15 cellular contexts compared by ENCODE assay signal in genomic region chr10:88076027-88076880, GRCh38.
DNase-seq lines count a peak whose midpoint lies in the region; ATAC-seq and TF ChIP-seq lines count a peak whose summit lies in the region.
"Had no signal": no experiment of that assay in that cellular context is flagged by ENCODE, and none has a peak within 500 bp of the region (broad histone marks: within the 10 kb centered on the region; RNA-seq: fewer than 3 reads in every experiment).

No MANE protein-coding gene starts in this region.

- H3K4me3 ChIP-seq in GM23338: no peak overlapping the region
- no peak overlapping the region for H3K4me3 ChIP-seq in stomach
- H3K4me3 ChIP-seq: dorsolateral prefrontal cortex, smooth muscle cell had no signal

- no peaks in the 10 kb centered on the region for H3K9me3 ChIP-seq in stomach

- TF ChIP-seq EP300 in Ishikawa (IDR thresholded peaks at IDR 0.05; ENCODE audit: borderline replicate concordance) (0 out of 2 replicates have a peak, but pooled peaks have one; percentile 10), stomach (IDR thresholded peaks at IDR 0.05) (no peak)

- no peak for TF ChIP-seq CTCF in GM23338 (conservative IDR thresholded peaks at IDR 0.05; ENCODE audit: low read depth in 2 of 2)
- TF ChIP-seq CTCF in stomach (IDR thresholded peaks at IDR 0.05): no peak

- no peaks in the 10 kb centered on the region for H3K79me2 ChIP-seq in GM23338 (replicated peaks; ENCODE audit: insufficient read depth)

- no peaks in the 10 kb centered on the region for H3K9me3 Mint-ChIP-seq in GM23338
- H3K9me3 Mint-ChIP-seq: CD4-positive, alpha-beta T cell had no signal

- H3K9me2 ChIP-seq in GM23338 (ENCODE audit: insufficient read depth): 0 out of 2 replicates have a peak, but pooled peaks cover 9% of the 10 kb centered on the region

- no peak overlapping the region for H3K27ac ChIP-seq in GM23338 (ENCODE audit: low read depth)
- peak overlapping the region in 2 of 5 donors; percentile 38 to 49 for H3K27ac ChIP-seq in stomach
- H3K27ac ChIP-seq: dorsolateral prefrontal cortex had no signal

- H3K36me3 ChIP-seq in GM23338 (ENCODE audit: insufficient read depth) (no peaks in the 10 kb centered on the region), stomach (no peaks in the 10 kb centered on the region)

- TF ChIP-seq RAD21 in Ishikawa (IDR thresholded peaks at IDR 0.05; ENCODE audit: low read depth): no peak

- WGBS in stomach, 5 donors: 71 to 81% (median 73%) methylated on average over 10 of the region's 10 CpGs

- no peak overlapping the region for H2AFZ ChIP-seq in GM23338

- no peak for TF ChIP-seq POLR2A in stomach (IDR thresholded peaks at IDR 0.05)

- DNase-seq in left kidney (ENCODE audit: low read depth, low spot score): peak; percentile 46
- no peak for DNase-seq in GM23338 (ENCODE audit: low spot score)
- no peak for DNase-seq in retina
- DNase-seq in stomach: no peak
- DNase-seq: activated naive CD4-positive, alpha-beta T cell treated with anti-CD3 and anti-CD28 coated beads, Interleukin-2, amount 50 U/mL, for 16 hours; CD4-positive, alpha-beta T cell; dorsolateral prefrontal cortex; glutamatergic neuron; NCI-H1694 had no signal

- peaks cover 9% of the 10 kb centered on the region; the same call in 2 of the 3 replicates for H3K4me1 Mint-ChIP-seq in GM23338

- ATAC-seq in GM18867 (IDR thresholded peaks at IDR 0.05; ENCODE audit: unreplicated experiment) (peak; percentile 65), GM21786 (IDR thresholded peaks at IDR 0.05; ENCODE audit: unreplicated experiment) (peak; percentile 50), GM23338 (no peak), HG03378 (IDR thresholded peaks at IDR 0.05; ENCODE audit: unreplicated experiment) (no peak)
- ATAC-seq: Panc1 had no signal

- no peaks in the 10 kb centered on the region for H3K36me3 Mint-ChIP-seq in GM23338 (ENCODE audit: low read depth)

- H3K4me3 Mint-ChIP-seq in GM23338: no peak overlapping the region
- H3K4me3 Mint-ChIP-seq: CD4-positive, alpha-beta T cell had no signal

- intact Hi-C loops in stomach (cut with DNase I; ENCODE audit: low total_unique reads): no loop called here

- no peak overlapping the region for H3K4me2 ChIP-seq in GM23338
- H3K4me2 ChIP-seq: smooth muscle cell had no signal

- H3K27ac Mint-ChIP-seq in GM23338: no peak overlapping the region
- H3K27ac Mint-ChIP-seq: CD4-positive, alpha-beta T cell had no signal

- no peaks in the 10 kb centered on the region for H4K20me1 ChIP-seq in GM23338 (replicated peaks; ENCODE audit: insufficient read depth)

- peaks cover 2% of the 10 kb centered on the region for H3K27me3 Mint-ChIP-seq in GM23338 (ENCODE audit: insufficient read depth, low read depth, poor library complexity)
- H3K27me3 Mint-ChIP-seq: CD4-positive, alpha-beta T cell had no signal

- H3F3A ChIP-seq in GM23338 (replicated peaks; ENCODE audit: low read depth): no peaks in the 10 kb centered on the region

- H3K27me3 ChIP-seq in GM23338 (ENCODE audit: insufficient read depth): no peaks in the 10 kb centered on the region
- H3K27me3 ChIP-seq in stomach: no peaks in the 10 kb centered on the region

- H3K4me1 ChIP-seq in GM23338 (ENCODE audit: insufficient read depth): no peaks in the 10 kb centered on the region
- H3K4me1 ChIP-seq in stomach: peaks cover 16 to 33% (median 26%) of the 10 kb centered on the region in 4 donors

TF ChIP-seq in Ishikawa, 13 proteins besides CTCF, POLR2A, EP300 and RAD21:
- TF ChIP-seq YY1 (IDR thresholded peaks at IDR 0.05; ENCODE audit: low read depth) (no peak), TCF12 (IDR thresholded peaks at IDR 0.05; ENCODE audit: low read depth) (0 out of 2 replicates have a peak, but pooled peaks have one; percentile 22), USF1 (IDR thresholded peaks at IDR 0.05) (no peak), FOXM1 (IDR thresholded peaks at IDR 0.05; ENCODE audit: borderline replicate concordance, low read depth) (no peak), NFIC (IDR thresholded peaks at IDR 0.05) (peak; percentile 55; the same call in 1 of the 2 replicates), MAX (IDR thresholded peaks at IDR 0.05) (no peak), TEAD4 (IDR thresholded peaks at IDR 0.05) (peak; percentile 3; the same call in 1 of the 2 replicates)

TF ChIP-seq in GM23338, 12 proteins besides CTCF, POLR2A, EP300 and RAD21 (continues in another document):
- TF ChIP-seq EZH2phosphoT487 (IDR thresholded peaks at IDR 0.05; ENCODE audit: unreplicated experiment): no peak
- TF ChIP-seq POLR2AphosphoS5 (IDR thresholded peaks at IDR 0.05; ENCODE audit: low read depth): no peak
- TF ChIP-seq ETS1 (IDR thresholded peaks at IDR 0.05): no peak
- no peak for TF ChIP-seq ZNF462 (CRISPR knock-in tag; IDR thresholded peaks at IDR 0.05)
- TF ChIP-seq ZNF114 (CRISPR knock-in tag; IDR thresholded peaks at IDR 0.05): no peak
- no peak for TF ChIP-seq EZH2 (IDR thresholded peaks at IDR 0.05; ENCODE audit: low read depth, unreplicated experiment)
- no peak for TF ChIP-seq ZNF331 (CRISPR knock-in tag; IDR thresholded peaks at IDR 0.05; ENCODE audit: low read depth)
- no peak for TF ChIP-seq CREB1 (CRISPR knock-in tag; IDR thresholded peaks at IDR 0.05; ENCODE audit: low read depth)

Comparison
In these comparisons a context has a peak if more than half of its experiments do, and no peak if none do; other contexts are left out.
1. ATAC-seq: peak in GM18867 (single experiment) and GM21786 (single experiment); none in GM23338 (single experiment) and HG03378 (single experiment).